In genomic region chr1:15628003-15628402, GRCh38 we compare ENCODE assay signal across 14 cellular contexts. TPM values are rescaled to one million over a fixed set of nuclear protein-coding genes. Genes with fewer than 3 reads are reported as not detected.
DNase-seq lines count a peak whose midpoint lies in the region; ATAC-seq and TF ChIP-seq lines count a peak whose summit lies in the region.
"Had no signal": no experiment of that assay in that cellular context is flagged by ENCODE, and none has a peak within 500 bp of the region (broad histone marks: within the 10 kb centered on the region; RNA-seq: fewer than 3 reads in every experiment).

No MANE protein-coding gene starts in this region.

- intact Hi-C loops in aorta (cut with DNase I) (no loop called here), mucosa of descending colon (cut with DNase I, micrococcal nuclease) (no loop called here)

- H3K4me3 ChIP-seq in hepatocyte = no peak overlapping the region
- H3K4me3 ChIP-seq in aorta (ENCODE audit: low read length in 2 of 2) = no peak overlapping the region
- H3K4me3 ChIP-seq in mucosa of descending colon = no peak overlapping the region
- H3K4me3 ChIP-seq: SJSA1, transverse colon had no signal

- no peak for DNase-seq in hepatocyte (ENCODE audit: low spot score)
- DNase-seq in aorta = no peak
- no peak for DNase-seq in NCI-H187 treated with DMSO at 0.1 percent for 48 hours (lab: John Stamatoyannopoulos, UW)
- DNase-seq in mucosa of descending colon = no peak
- DNase-seq: KBM-7; NCI-H226; stimulated activated CD4-positive, alpha-beta T cell treated with anti-CD3 and anti-CD28 coated beads, Interleukin-2, amount 100 ng/mL, for 48 hours; transverse colon had no signal

- peaks cover 77% of the 10 kb centered on the region for H3K79me2 ChIP-seq in hepatocyte

- H3K4me1 ChIP-seq in hepatocyte (ENCODE audit: insufficient read depth) = peaks cover 26% of the 10 kb centered on the region
- no peaks in the 10 kb centered on the region for H3K4me1 ChIP-seq in aorta (ENCODE audit: control insufficient read depth in 1 of 2, insufficient read depth in 2 of 2, low read length in 2 of 2)
- peaks cover 7% of the 10 kb centered on the region for H3K4me1 ChIP-seq in mucosa of descending colon (ENCODE audit: low read depth)

- ATAC-seq in GM18870 (IDR thresholded peaks at IDR 0.05; ENCODE audit: unreplicated experiment) = peak; percentile 1
- ATAC-seq in GM21825 (IDR thresholded peaks at IDR 0.05; ENCODE audit: unreplicated experiment) = peak; percentile 14
- ATAC-seq in HG03571 (IDR thresholded peaks at IDR 0.05; ENCODE audit: unreplicated experiment) = peak; percentile 34
- ATAC-seq in aorta (ENCODE audit: low FRiP score) = no peak
- ATAC-seq in mucosa of descending colon = no peak
- no peak for ATAC-seq in activated CD4-positive, CD25-positive, alpha-beta regulatory T cell treated with anti-CD3 and anti-CD28 coated beads, Interleukin-2, amount 50 U/mL, for 24 hours

- H3K9me3 ChIP-seq in hepatocyte (ENCODE audit: low read depth) = no peaks in the 10 kb centered on the region
- H3K9me3 ChIP-seq in aorta (ENCODE audit: control insufficient read depth, low read length) = no peaks in the 10 kb centered on the region
- no peaks in the 10 kb centered on the region for H3K9me3 ChIP-seq in mucosa of descending colon
- H3K9me3 ChIP-seq: neutrophil, SJSA1, transverse colon had no signal

- no peak overlapping the region for H2AFZ ChIP-seq in hepatocyte

- WGBS in hepatocyte (ENCODE audit: low lambda C conversion rate, missing lambda C conversion rate) = 60% methylated on average over 1 of the region's 1 CpG
- 66 to 69% methylated on average over 1 of the region's 1 CpG for WGBS in aorta, 2 donors

- H3K27me3 ChIP-seq in hepatocyte = no peaks in the 10 kb centered on the region
- H3K27me3 ChIP-seq in aorta (ENCODE audit: control insufficient read depth in 1 of 2, insufficient read depth in 2 of 2, low read length in 1 of 2) = no peaks in the 10 kb centered on the region
- H3K27me3 ChIP-seq: neutrophil, SJSA1, transverse colon had no signal

- H3K36me3 ChIP-seq in hepatocyte (replicated peaks; ENCODE audit: insufficient read depth, low read depth) (no peaks in the 10 kb centered on the region), aorta (ENCODE audit: control insufficient read depth in 1 of 2, insufficient read depth in 2 of 2, low read length in 1 of 2) (peaks cover 3 to 4% of the 10 kb centered on the region in 2 donors), mucosa of descending colon (ENCODE audit: low read depth) (peaks cover 4% of the 10 kb centered on the region)

- H3K4me2 ChIP-seq in hepatocyte = no peak overlapping the region

- H4K20me1 ChIP-seq in hepatocyte (ENCODE audit: insufficient read depth, poor library complexity, severe bottlenecking) = peaks cover 36% of the 10 kb centered on the region

- no peaks in the 10 kb centered on the region for H3K9me2 ChIP-seq in hepatocyte (replicated peaks; ENCODE audit: insufficient read depth)

- H3K27ac ChIP-seq in hepatocyte = peak overlapping the region; percentile 33
- H3K27ac ChIP-seq in aorta (ENCODE audit: low read depth in 1 of 2, low read length in 2 of 2) = no peak overlapping the region
- H3K27ac ChIP-seq: neutrophil, SJSA1, transverse colon had no signal

- TF ChIP-seq CTCF in hepatocyte (IDR thresholded peaks at IDR 0.05; ENCODE audit: poor library complexity) (no peak), mucosa of descending colon (IDR thresholded peaks at IDR 0.05) (no peak)

RNA-seq across cellular contexts. Expression of gene DDI2, which starts 10.7 kb away (rescaled TPM):
- total RNA-seq in hepatocyte = 27.4 and 40.1 TPM in 2 replicates
- 5.6 and 7.5 TPM in 2 replicates for polyA plus RNA-seq in hepatocyte
- total RNA-seq in aorta = 10 to 100 TPM; 24.7 to 29.6 TPM
- 1 to 10 TPM; 4.7 to 5.4 TPM for polyA plus RNA-seq in aorta
- total RNA-seq in mucosa of descending colon = 10 to 100 TPM; 33.5 to 36.2 (median 34.6) TPM

RNA-seq across cellular contexts. Expression of gene AGMAT, which starts 43.2 kb away (rescaled TPM):
- total RNA-seq in hepatocyte (42.9 and 49.9 TPM in 2 replicates), aorta (under 1 TPM; 0.13 to 0.18 TPM), mucosa of descending colon (10 to 100 TPM in 2 of 3 donors, 1 to 10 TPM in 1; 8.4 to 21.4 (median 20.7) TPM)
- polyA plus RNA-seq in hepatocyte (19.1 and 28.7 TPM in 2 replicates), aorta (1 to 10 TPM in 1 of 2 donors, under 1 TPM in 1; 0.13 to 1.4 TPM)

RNA-seq across cellular contexts. Expression of gene PLEKHM2, which starts 56.1 kb away (rescaled TPM):
- total RNA-seq in hepatocyte = 38.9 and 43.1 TPM in 2 replicates
- polyA plus RNA-seq in hepatocyte = 30.6 and 31.8 TPM in 2 replicates
- total RNA-seq in aorta = 10 to 100 TPM; 81.4 to 81.7 TPM
- 10 to 100 TPM; 23.9 to 67.6 TPM for polyA plus RNA-seq in aorta
- total RNA-seq in mucosa of descending colon = 10 to 100 TPM; 32.2 to 57.3 (median 36.2) TPM

Comparison
In these comparisons a context has a peak if more than half of its experiments do, and no peak if none do; other contexts are left out.
1. ATAC-seq: peak in GM18870 (single experiment), GM21825 (single experiment) and HG03571 (single experiment); none in aorta (single experiment), mucosa of descending colon (single experiment) and activated CD4-positive, CD25-positive, alpha-beta regulatory T cell treated with anti-CD3 and anti-CD28 coated beads, Interleukin-2, amount 50 U/mL, for 24 hours (0 of 2).
2. RNA of gene AGMAT, which starts 43.2 kb away (total RNA-seq): 42.9 to 49.9 TPM in hepatocyte and 8.4 to 21.4 TPM in mucosa of descending colon; 0.13 to 0.18 TPM in aorta; every median in the first group is over 4 times any median in the second.